Comparison of ENCODE assay signal across 34 cellular contexts in the genomic region with DNA sequence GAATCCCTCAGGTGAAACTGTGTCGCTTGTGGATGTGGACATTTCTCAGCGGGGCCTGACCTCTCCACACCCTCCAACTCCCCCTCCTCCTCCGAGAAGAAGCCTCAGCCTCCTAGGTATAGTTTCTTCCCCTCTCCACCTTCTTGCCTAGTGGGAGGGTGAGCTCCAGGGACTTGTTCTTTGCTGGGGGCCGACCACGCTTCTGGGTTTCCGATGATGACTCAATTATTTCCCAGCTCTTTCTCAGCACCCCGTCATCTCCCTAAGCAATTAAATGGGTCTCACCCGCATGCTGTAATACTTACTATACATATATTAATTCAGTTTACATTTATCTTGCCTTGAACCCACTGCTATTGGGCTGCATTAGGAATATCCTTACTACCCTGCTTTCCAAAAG. TPM values are rescaled to one million over a fixed set of nuclear protein-coding genes. Genes with fewer than 3 reads are reported as not detected.
"Had no signal": no experiment of that assay in that cellular context is flagged by ENCODE, and none has a peak within 500 bp of the region (broad histone marks: within the 10 kb centered on the region; RNA-seq: fewer than 3 reads in every experiment).

No MANE protein-coding gene starts in this region.

- H3K27me3 Mint-ChIP-seq: activated B cell treated with CpG ODN at 0.5 μM for 24 hours; activated CD8-positive, alpha-beta memory T cell treated with anti-CD3 and anti-CD28 coated beads, Interleukin-2, amount 10 ng/mL, durations not matched to agents 7 days and 5 days; activated naive CD4-positive, alpha-beta T cell treated with anti-CD3 and anti-CD28 coated beads, Interleukin-2, amount 10 ng/mL, durations not matched to agents 7 days and 5 days; activated naive CD8-positive, alpha-beta T cell treated with anti-CD3 and anti-CD28 coated beads, Interleukin-2, amount 10 ng/mL, durations not matched to agents 7 days and 5 days; activated T-cell treated with anti-CD3 and anti-CD28 coated beads, Interleukin-2, amount 50 U/mL, for 24 hours; brain; T-cell; T-helper 17 cell had no signal

- DNase-seq: activated B cell treated with CpG ODN at 0.5 μM for 24 hours; activated CD4-positive, alpha-beta T cell treated with anti-CD3 and anti-CD28 coated beads for 48 hours; activated CD4-positive, alpha-beta T cell treated with anti-CD3 and anti-CD28 coated beads, Interleukin-2, amount 50 U/mL, for 1 hour; activated CD4-positive, alpha-beta T cell treated with anti-CD3 and anti-CD28 coated beads, Interleukin-2, amount 50 U/mL, for 48 hours; activated CD8-positive, alpha-beta memory T cell treated with anti-CD3 and anti-CD28 coated beads, Interleukin-2, amount 10 ng/mL, durations not matched to agents 7 days and 5 days; activated CD8-positive, alpha-beta memory T cell treated with anti-CD3 and anti-CD28 coated beads, Interleukin-2, amount 50 U/mL, for 4 hours; activated CD8-positive, alpha-beta T cell treated with anti-CD3 and anti-CD28 coated beads, Interleukin-2, amount 10 ng/mL, durations not matched to agents 7 days and 5 days; activated gamma-delta T cell; activated naive CD4-positive, alpha-beta T cell; activated naive CD4-positive, alpha-beta T cell treated with anti-CD3 and anti-CD28 coated beads, Interleukin-2, amount 10 ng/mL, durations not matched to agents 7 days and 5 days; activated naive CD8-positive, alpha-beta T cell treated with anti-CD3 and anti-CD28 coated beads, Interleukin-2, amount 10 ng/mL, durations not matched to agents 7 days and 5 days; activated T-cell treated with anti-CD3 and anti-CD28 coated beads, Interleukin-2, amount 50 U/mL, for 24 hours; activated T-cell treated with anti-CD3 and anti-CD28 coated beads, Interleukin-2, amount 50 U/mL, for 72 hours; central memory CD4-positive, alpha-beta T cell; cerebellar nuclear complex; colonic mucosa; effector CD8-positive, alpha-beta T cell; esophagus squamous epithelium; foreskin fibroblast; heart left ventricle; T-cell; T-helper 17 cell; T1000 had no signal

- H3K4me1 ChIP-seq: ascending aorta, breast epithelium, colonic mucosa had no signal

- H3K36me3 ChIP-seq: colonic mucosa had no signal

- H3K4me3 Mint-ChIP-seq: activated B cell treated with CpG ODN at 0.5 μM for 24 hours; activated CD8-positive, alpha-beta memory T cell treated with anti-CD3 and anti-CD28 coated beads, Interleukin-2, amount 10 ng/mL, durations not matched to agents 7 days and 5 days; activated CD8-positive, alpha-beta T cell treated with anti-CD3 and anti-CD28 coated beads, Interleukin-2, amount 10 ng/mL, durations not matched to agents 7 days and 5 days; activated naive CD4-positive, alpha-beta T cell treated with anti-CD3 and anti-CD28 coated beads, Interleukin-2, amount 10 ng/mL, durations not matched to agents 7 days and 5 days; activated naive CD8-positive, alpha-beta T cell treated with anti-CD3 and anti-CD28 coated beads, Interleukin-2, amount 10 ng/mL, durations not matched to agents 7 days and 5 days; activated T-cell treated with anti-CD3 and anti-CD28 coated beads, Interleukin-2, amount 50 U/mL, for 24 hours; activated T-cell treated with anti-CD3 and anti-CD28 coated beads, Interleukin-2, amount 50 U/mL, for 72 hours; brain; T-cell; T-helper 17 cell; T-helper 2 cell treated with Interferon-gamma antibody and Interleukin-4, amounts not matched to agents 5 μg/mL and 100 μg/mL, for 36 hours had no signal

- H3K9me3 ChIP-seq: ascending aorta, breast epithelium, colonic mucosa, esophagus squamous epithelium, heart left ventricle had no signal

- H3K36me3 Mint-ChIP-seq: activated naive CD4-positive, alpha-beta T cell treated with anti-CD3 and anti-CD28 coated beads, Interleukin-2, amount 50 U/mL, for 72 hours had no signal

- H3K4me3 ChIP-seq: ascending aorta, breast epithelium, cardiac muscle cell, colonic mucosa, esophagus squamous epithelium, heart left ventricle had no signal

- ATAC-seq: activated CD4-positive, CD25-positive, alpha-beta regulatory T cell treated with anti-CD3 and anti-CD28 coated beads, Interleukin-2, amount 50 U/mL, for 24 hours; activated CD8-positive, alpha-beta memory T cell treated with anti-CD3 and anti-CD28 coated beads, Interleukin-2, amount 10 ng/mL, durations not matched to agents 7 days and 5 days; activated CD8-positive, alpha-beta T cell treated with anti-CD3 and anti-CD28 coated beads, Interleukin-2, amount 10 ng/mL, durations not matched to agents 7 days and 5 days; activated naive CD4-positive, alpha-beta T cell treated with anti-CD3 and anti-CD28 coated beads, Interleukin-2, amount 50 U/mL, for 72 hours; activated T-cell treated with anti-CD3 and anti-CD28 coated beads, Interleukin-2, amount 50 U/mL, for 72 hours; heart left ventricle; T-cell; T-helper 17 cell had no signal

- H3K9me3 Mint-ChIP-seq: activated B cell treated with CpG ODN at 0.5 μM for 24 hours; activated naive CD4-positive, alpha-beta T cell treated with anti-CD3 and anti-CD28 coated beads, Interleukin-2, amount 10 ng/mL, durations not matched to agents 7 days and 5 days; activated naive CD4-positive, alpha-beta T cell treated with anti-CD3 and anti-CD28 coated beads, Interleukin-2, amount 50 U/mL, for 72 hours; activated naive CD8-positive, alpha-beta T cell treated with anti-CD3 and anti-CD28 coated beads, Interleukin-2, amount 10 ng/mL, durations not matched to agents 7 days and 5 days; activated T-cell treated with anti-CD3 and anti-CD28 coated beads, Interleukin-2, amount 50 U/mL, for 24 hours; activated T-cell treated with anti-CD3 and anti-CD28 coated beads, Interleukin-2, amount 50 U/mL, for 72 hours; brain; T-cell; T-helper 2 cell treated with Interferon-gamma antibody and Interleukin-4, amounts not matched to agents 5 μg/mL and 100 μg/mL, for 36 hours had no signal

- H3K27ac Mint-ChIP-seq: activated B cell treated with CpG ODN at 0.5 μM for 24 hours; activated CD8-positive, alpha-beta memory T cell treated with anti-CD3 and anti-CD28 coated beads, Interleukin-2, amount 10 ng/mL, durations not matched to agents 7 days and 5 days; activated CD8-positive, alpha-beta T cell treated with anti-CD3 and anti-CD28 coated beads, Interleukin-2, amount 10 ng/mL, durations not matched to agents 7 days and 5 days; activated naive CD4-positive, alpha-beta T cell treated with anti-CD3 and anti-CD28 coated beads, Interleukin-2, amount 10 ng/mL, durations not matched to agents 7 days and 5 days; activated naive CD4-positive, alpha-beta T cell treated with anti-CD3 and anti-CD28 coated beads, Interleukin-2, amount 50 U/mL, for 72 hours; activated naive CD8-positive, alpha-beta T cell treated with anti-CD3 and anti-CD28 coated beads, Interleukin-2, amount 10 ng/mL, durations not matched to agents 7 days and 5 days; activated T-cell treated with anti-CD3 and anti-CD28 coated beads, Interleukin-2, amount 50 U/mL, for 24 hours; activated T-cell treated with anti-CD3 and anti-CD28 coated beads, Interleukin-2, amount 50 U/mL, for 72 hours; T-cell; T-helper 17 cell; T-helper 2 cell treated with Interferon-gamma antibody and Interleukin-4, amounts not matched to agents 5 μg/mL and 100 μg/mL, for 36 hours had no signal

- H3K4me1 Mint-ChIP-seq: activated B cell treated with CpG ODN at 0.5 μM for 24 hours; activated naive CD4-positive, alpha-beta T cell treated with anti-CD3 and anti-CD28 coated beads, Interleukin-2, amount 10 ng/mL, durations not matched to agents 7 days and 5 days had no signal

- H3K27ac ChIP-seq: ascending aorta, breast epithelium, cardiac muscle cell, colonic mucosa, epithelial cell of prostate, esophagus squamous epithelium, heart left ventricle, VCaP had no signal

RNA-seq across cellular contexts. Expression of a gene that starts 21.0 kb away (rescaled TPM):
- total RNA-seq: ascending aorta, dermis microvascular lymphatic vessel endothelial cell, endothelial cell of umbilical vein, T-helper 17 cell had no signal
